Comparison of ENCODE assay signal across 14 cellular contexts in genomic region chr18:59264651-59265245, GRCh38. TPM values are rescaled to one million over a fixed set of nuclear protein-coding genes. Genes with fewer than 3 reads are reported as not detected.
A peak's percentile ranks its signal among the peaks of the same experiment; 100 is the strongest.
DNase-seq lines count a peak whose midpoint lies in the region; ATAC-seq and TF ChIP-seq lines count a peak whose summit lies in the region.
"Had no signal": no experiment of that assay in that cellular context is flagged by ENCODE, and none has a peak within 500 bp of the region (broad histone marks: within the 10 kb centered on the region; RNA-seq: fewer than 3 reads in every experiment).

No MANE protein-coding gene starts in this region.

- H3K9ac ChIP-seq in SU-DHL-6 (ENCODE audit: low read length) = no peak overlapping the region

- peaks cover 83% of the 10 kb centered on the region for H3K27me3 Mint-ChIP-seq in activated CD4-positive, alpha-beta T cell treated with anti-CD3 and anti-CD28 coated beads, Interleukin-2, amount 10 ng/mL, durations not matched to agents 7 days and 5 days
- peaks cover 47% of the 10 kb centered on the region for H3K27me3 Mint-ChIP-seq in glutamatergic neuron (ENCODE audit: unreplicated experiment)
- H3K27me3 Mint-ChIP-seq in stimulated activated memory B cell treated with anti-CD40 and anti-IgM and Interleukin-4, amounts not matched to agents 10 μg/mL and 1 μg/mL and 100 μg/mL, for 72 hours = peaks cover 85% of the 10 kb centered on the region

- no peaks in the 10 kb centered on the region for H4K20me1 ChIP-seq in SU-DHL-6 (ENCODE audit: low read depth, low read length)

- H3K4me2 ChIP-seq in SU-DHL-6 (ENCODE audit: low read depth, low read length, poor library complexity, severe bottlenecking) = peak overlapping the region; percentile 40

- CTCF ChIA-PET in activated CD4-positive, alpha-beta T cell treated with anti-CD3 and anti-CD28 coated beads, Interleukin-2, amount 10 ng/mL, durations not matched to agents 7 days and 5 days (lab: Charles Lee) = no interaction called here

- no peak overlapping the region for H3K4me3 ChIP-seq in SU-DHL-6 (ENCODE audit: insufficient read depth, low read length, poor library complexity, severe bottlenecking)
- H3K4me3 ChIP-seq: lung, uterus had no signal

- no peak for TF ChIP-seq CTCF in SU-DHL-6 (IDR thresholded peaks at IDR 0.05; ENCODE audit: insufficient read depth, low read length, poor library complexity, severe bottlenecking)
- TF ChIP-seq CTCF in glutamatergic neuron (IDR thresholded peaks at IDR 0.05; ENCODE audit: partially characterized antibody, unreplicated experiment) = no peak

- H3K27me3 ChIP-seq in SU-DHL-6 (ENCODE audit: low read length) = 0 out of 2 replicates have a peak, but pooled peaks cover 1% of the 10 kb centered on the region

- no peak overlapping the region for H3K27ac Mint-ChIP-seq in activated CD4-positive, alpha-beta T cell treated with anti-CD3 and anti-CD28 coated beads, Interleukin-2, amount 10 ng/mL, durations not matched to agents 7 days and 5 days
- no peak overlapping the region for H3K27ac Mint-ChIP-seq in glutamatergic neuron (ENCODE audit: unreplicated experiment)
- H3K27ac Mint-ChIP-seq in stimulated activated memory B cell treated with anti-CD40 and anti-IgM and Interleukin-4, amounts not matched to agents 10 μg/mL and 1 μg/mL and 100 μg/mL, for 72 hours = no peak overlapping the region
- H3K27ac Mint-ChIP-seq: HFFc6 had no signal

- no peaks in the 10 kb centered on the region for H3K79me2 ChIP-seq in SU-DHL-6 (ENCODE audit: insufficient read depth, low read length)

- H3K4me1 Mint-ChIP-seq in activated CD4-positive, alpha-beta T cell treated with anti-CD3 and anti-CD28 coated beads, Interleukin-2, amount 10 ng/mL, durations not matched to agents 7 days and 5 days = peaks cover 28% of the 10 kb centered on the region
- H3K4me1 Mint-ChIP-seq in glutamatergic neuron (ENCODE audit: low read depth, unreplicated experiment) = peaks cover 7% of the 10 kb centered on the region
- peaks cover 38% of the 10 kb centered on the region for H3K4me1 Mint-ChIP-seq in stimulated activated memory B cell treated with anti-CD40 and anti-IgM and Interleukin-4, amounts not matched to agents 10 μg/mL and 1 μg/mL and 100 μg/mL, for 72 hours

- H3K9me3 ChIP-seq in SU-DHL-6 (ENCODE audit: insufficient read depth, low read length) = no peaks in the 10 kb centered on the region
- H3K9me3 ChIP-seq: uterus had no signal

- ATAC-seq in stimulated activated memory B cell treated with anti-CD40 and anti-IgM and Interleukin-4, amounts not matched to agents 10 μg/mL and 1 μg/mL and 100 μg/mL, for 72 hours = peak; percentile 50

- DNase-seq in activated CD4-positive, alpha-beta T cell treated with anti-CD3 and anti-CD28 coated beads, Interleukin-2, amount 10 ng/mL, durations not matched to agents 7 days and 5 days = no peak
- DNase-seq in activated CD4-positive, alpha-beta T cell treated with anti-CD3 and anti-CD28 coated beads, Interleukin-2, amount 50 U/mL, for 48 hours = no peak
- DNase-seq in glutamatergic neuron = peak; percentile 34
- DNase-seq in activated CD8-positive, alpha-beta memory T cell treated with anti-CD3 and anti-CD28 coated beads for 24 hours = no peak
- no peak for DNase-seq in NCI-H187 treated with DMSO at 0.1 percent for 48 hours (lab: John Stamatoyannopoulos, UW)
- DNase-seq in A172 (ENCODE audit: low spot score) = no peak
- DNase-seq: HFFc6, NCI-H1105 treated with DMSO at 0.1 percent for 48 hours, uterus had no signal

- no peaks in the 10 kb centered on the region for H3K9me2 ChIP-seq in SU-DHL-6 (replicated peaks; ENCODE audit: insufficient read depth, low read length)

- no peak overlapping the region for H2AFZ ChIP-seq in SU-DHL-6 (ENCODE audit: low read depth, low read length, severe bottlenecking)

- no peaks in the 10 kb centered on the region for H3K9me3 Mint-ChIP-seq in activated CD4-positive, alpha-beta T cell treated with anti-CD3 and anti-CD28 coated beads, Interleukin-2, amount 10 ng/mL, durations not matched to agents 7 days and 5 days
- peaks cover 8% of the 10 kb centered on the region for H3K9me3 Mint-ChIP-seq in glutamatergic neuron (ENCODE audit: unreplicated experiment)
- peaks cover 2% of the 10 kb centered on the region for H3K9me3 Mint-ChIP-seq in stimulated activated memory B cell treated with anti-CD40 and anti-IgM and Interleukin-4, amounts not matched to agents 10 μg/mL and 1 μg/mL and 100 μg/mL, for 72 hours
- H3K9me3 Mint-ChIP-seq: HFFc6 had no signal

- no peaks in the 10 kb centered on the region for H3F3A ChIP-seq in SU-DHL-6 (ENCODE audit: insufficient read depth)

- no peaks in the 10 kb centered on the region for H3K36me3 ChIP-seq in SU-DHL-6 (ENCODE audit: low read length)
- H3K36me3 ChIP-seq: uterus had no signal

- no peak overlapping the region for H3K27ac ChIP-seq in SU-DHL-6 (ENCODE audit: low read depth, low read length)
- H3K27ac ChIP-seq: uterus had no signal

- POLR2A ChIA-PET in activated CD4-positive, alpha-beta T cell treated with anti-CD3 and anti-CD28 coated beads, Interleukin-2, amount 10 ng/mL, durations not matched to agents 7 days and 5 days (lab: Charles Lee) = no interaction called here

- no peaks in the 10 kb centered on the region for H3K36me3 Mint-ChIP-seq in activated CD4-positive, alpha-beta T cell treated with anti-CD3 and anti-CD28 coated beads, Interleukin-2, amount 10 ng/mL, durations not matched to agents 7 days and 5 days (ENCODE audit: low read depth)
- no peaks in the 10 kb centered on the region for H3K36me3 Mint-ChIP-seq in glutamatergic neuron (ENCODE audit: unreplicated experiment)
- no peaks in the 10 kb centered on the region for H3K36me3 Mint-ChIP-seq in stimulated activated memory B cell treated with anti-CD40 and anti-IgM and Interleukin-4, amounts not matched to agents 10 μg/mL and 1 μg/mL and 100 μg/mL, for 72 hours

- H3K4me3 Mint-ChIP-seq in activated CD4-positive, alpha-beta T cell treated with anti-CD3 and anti-CD28 coated beads, Interleukin-2, amount 10 ng/mL, durations not matched to agents 7 days and 5 days = peak overlapping the region; percentile 62
- peak overlapping the region; percentile 46 for H3K4me3 Mint-ChIP-seq in glutamatergic neuron (ENCODE audit: unreplicated experiment)
- H3K4me3 Mint-ChIP-seq in stimulated activated memory B cell treated with anti-CD40 and anti-IgM and Interleukin-4, amounts not matched to agents 10 μg/mL and 1 μg/mL and 100 μg/mL, for 72 hours = peak overlapping the region; percentile 73
- H3K4me3 Mint-ChIP-seq: HFFc6 had no signal

RNA-seq across cellular contexts. Expression of gene RAX, which starts 8.5 kb away (rescaled TPM):
- total RNA-seq in activated CD4-positive, alpha-beta T cell treated with anti-CD3 and anti-CD28 coated beads, Interleukin-2, amount 10 ng/mL, durations not matched to agents 7 days and 5 days = not detected
- not detected for total RNA-seq in glutamatergic neuron (ENCODE audit: unreplicated experiment)
- not detected in 2 replicates for total RNA-seq in A172 (2014; rRNA removed; shearing (Covaris generic))
- total RNA-seq: fibroblast of villous mesenchyme; HFFc6; lung; T-helper 2 cell treated with Interferon-gamma antibody and Interleukin-4, amounts not matched to agents 100 ng/mL and 5 ng/mL, for 36 hours; uterus had no signal

RNA-seq across cellular contexts. Expression of gene GRP, which starts 44.8 kb away (rescaled TPM):
- not detected for total RNA-seq in activated CD4-positive, alpha-beta T cell treated with anti-CD3 and anti-CD28 coated beads, Interleukin-2, amount 10 ng/mL, durations not matched to agents 7 days and 5 days
- not detected for total RNA-seq in glutamatergic neuron (ENCODE audit: unreplicated experiment)
- not detected in 2 replicates for total RNA-seq in A172 (2014; rRNA removed; shearing (Covaris generic))
- total RNA-seq: fibroblast of villous mesenchyme; HFFc6; T-helper 2 cell treated with Interferon-gamma antibody and Interleukin-4, amounts not matched to agents 100 ng/mL and 5 ng/mL, for 36 hours; uterus had no signal

RNA-seq across cellular contexts. Expression of gene CPLX4, which starts 53.7 kb away (rescaled TPM):
- not detected for total RNA-seq in activated CD4-positive, alpha-beta T cell treated with anti-CD3 and anti-CD28 coated beads, Interleukin-2, amount 10 ng/mL, durations not matched to agents 7 days and 5 days
- total RNA-seq in glutamatergic neuron (ENCODE audit: unreplicated experiment) = not detected
- total RNA-seq in A172 (2014; rRNA removed; shearing (Covaris generic)) = not detected in 2 replicates
- total RNA-seq: fibroblast of villous mesenchyme; HFFc6; lung; T-helper 2 cell treated with Interferon-gamma antibody and Interleukin-4, amounts not matched to agents 100 ng/mL and 5 ng/mL, for 36 hours; uterus had no signal
